ENCODE assay signal across 13 cellular contexts in the genomic region with DNA sequence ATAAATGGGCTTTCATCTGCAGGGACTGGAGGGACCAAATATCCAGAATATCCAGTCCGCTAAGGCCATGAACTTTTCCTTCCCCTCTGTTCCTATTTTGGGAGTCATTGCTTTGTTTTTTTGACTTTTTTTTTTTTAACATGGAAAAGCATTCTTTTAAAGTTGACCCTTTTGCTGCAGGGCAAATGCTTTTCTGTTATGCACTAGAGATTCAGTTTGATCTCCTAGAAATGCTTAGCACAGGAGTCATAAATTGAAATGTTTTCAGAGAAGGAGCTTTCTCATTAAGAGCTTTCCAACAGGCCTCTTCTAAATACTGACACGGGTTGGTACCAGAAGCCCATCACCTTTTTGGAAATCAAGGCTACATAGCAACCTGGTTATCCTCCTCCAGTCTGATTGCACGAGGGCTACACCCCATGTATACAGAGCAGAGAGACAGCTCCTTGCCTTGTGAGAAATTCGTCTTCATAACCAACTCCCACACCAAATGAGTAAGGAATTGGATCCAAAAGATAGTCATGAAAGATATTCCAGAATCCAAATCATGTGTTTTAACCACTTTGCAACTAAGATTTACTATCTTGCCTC.
DNase-seq lines count a peak whose midpoint lies in the region; ATAC-seq and TF ChIP-seq lines count a peak whose summit lies in the region.
"Had no signal": no experiment of that assay in that cellular context is flagged by ENCODE, and none has a peak within 500 bp of the region (broad histone marks: within the 10 kb centered on the region; RNA-seq: fewer than 3 reads in every experiment).

No MANE protein-coding gene starts in this region.

- H3K27ac ChIP-seq in Peyer's patch (peak overlapping the region in 3 of 4 donors; percentile 30 to 65 (median 40)), smooth muscle cell (ENCODE audit: low read depth) (peak overlapping the region; percentile 58)

- H3K9me3 ChIP-seq in Peyer's patch (no peaks in the 10 kb centered on the region), smooth muscle cell (replicated peaks; ENCODE audit: low read depth) (no peaks in the 10 kb centered on the region)

- 42% methylated on average over 4 of the region's 4 CpGs for WGBS in smooth muscle cell (ENCODE audit: low lambda C conversion rate)

- no peak overlapping the region for H3K4me3 ChIP-seq in Peyer's patch
- H3K4me3 ChIP-seq in smooth muscle cell, result no peak overlapping the region

- H3K4me2 ChIP-seq in smooth muscle cell, result peak overlapping the region; percentile 27

- H3K4me1 ChIP-seq in Peyer's patch (peaks cover 0 to 27% (median 12%) of the 10 kb centered on the region in 4 donors), smooth muscle cell (ENCODE audit: low read depth) (peaks cover 22% of the 10 kb centered on the region)

- DNase-seq in EH (ENCODE audit: low read depth) (peak; percentile 84), Peyer's patch (no peak), left ventricle myocardium superior (no peak), smooth muscle cell (lab: John Stamatoyannopoulos, UW; ENCODE audit: unreplicated experiment) (no peak), cortex of kidney (lab: John Stamatoyannopoulos, UW) (no peak)
- DNase-seq: activated CD4-positive, alpha-beta T cell treated with anti-CD3 and anti-CD28 coated beads, Interleukin-2, amount 10 ng/mL, durations not matched to agents 7 days and 5 days; activated naive CD8-positive, alpha-beta T cell treated with anti-CD3 and anti-CD28 coated beads, Interleukin-2, amount 10 ng/mL, durations not matched to agents 7 days and 5 days; Kasumi-1; NCI-H2227 treated with DMSO at 0.1 percent for 48 hours had no signal

- peaks cover 4% of the 10 kb centered on the region for H3F3A ChIP-seq in smooth muscle cell (ENCODE audit: low read depth)

- H3K36me3 ChIP-seq in Peyer's patch, result no peaks in the 10 kb centered on the region
- no peaks in the 10 kb centered on the region for H3K36me3 ChIP-seq in smooth muscle cell (ENCODE audit: low read depth)

- no peak overlapping the region for H3K9ac ChIP-seq in smooth muscle cell (ENCODE audit: low read depth)

- TF ChIP-seq POLR2A in Peyer's patch (IDR thresholded peaks at IDR 0.05), result no peak

- intact Hi-C loops in left ventricle myocardium superior (cut with micrococcal nuclease), result no loop called here

- H2AFZ ChIP-seq in smooth muscle cell (ENCODE audit: low read depth), result no peak overlapping the region

- ATAC-seq in left ventricle myocardium superior, result peak; percentile 30
- ATAC-seq in HG03025 (IDR thresholded peaks at IDR 0.05; ENCODE audit: low FRiP score, unreplicated experiment), result no peak
- ATAC-seq in GM18858 (IDR thresholded peaks at IDR 0.05; ENCODE audit: unreplicated experiment), result no peak
- no peak for ATAC-seq in GM21619 (IDR thresholded peaks at IDR 0.05; ENCODE audit: unreplicated experiment)
- ATAC-seq: esophagus mucosa had no signal

- H3K27me3 ChIP-seq in Peyer's patch (no peaks in the 10 kb centered on the region), smooth muscle cell (ENCODE audit: low read depth) (no peaks in the 10 kb centered on the region)

- H4K20me1 ChIP-seq in smooth muscle cell (ENCODE audit: low read depth), result no peaks in the 10 kb centered on the region

- H3K79me2 ChIP-seq in smooth muscle cell (ENCODE audit: low read depth), result no peaks in the 10 kb centered on the region

- TF ChIP-seq CTCF in Peyer's patch (IDR thresholded peaks at IDR 0.05) (no peak), smooth muscle cell (IDR thresholded peaks at IDR 0.05; ENCODE audit: borderline replicate concordance, insufficient read depth, poor library complexity, severe bottlenecking) (no peak)
